1 cellular context compared by ENCODE assay signal in the genomic region with DNA sequence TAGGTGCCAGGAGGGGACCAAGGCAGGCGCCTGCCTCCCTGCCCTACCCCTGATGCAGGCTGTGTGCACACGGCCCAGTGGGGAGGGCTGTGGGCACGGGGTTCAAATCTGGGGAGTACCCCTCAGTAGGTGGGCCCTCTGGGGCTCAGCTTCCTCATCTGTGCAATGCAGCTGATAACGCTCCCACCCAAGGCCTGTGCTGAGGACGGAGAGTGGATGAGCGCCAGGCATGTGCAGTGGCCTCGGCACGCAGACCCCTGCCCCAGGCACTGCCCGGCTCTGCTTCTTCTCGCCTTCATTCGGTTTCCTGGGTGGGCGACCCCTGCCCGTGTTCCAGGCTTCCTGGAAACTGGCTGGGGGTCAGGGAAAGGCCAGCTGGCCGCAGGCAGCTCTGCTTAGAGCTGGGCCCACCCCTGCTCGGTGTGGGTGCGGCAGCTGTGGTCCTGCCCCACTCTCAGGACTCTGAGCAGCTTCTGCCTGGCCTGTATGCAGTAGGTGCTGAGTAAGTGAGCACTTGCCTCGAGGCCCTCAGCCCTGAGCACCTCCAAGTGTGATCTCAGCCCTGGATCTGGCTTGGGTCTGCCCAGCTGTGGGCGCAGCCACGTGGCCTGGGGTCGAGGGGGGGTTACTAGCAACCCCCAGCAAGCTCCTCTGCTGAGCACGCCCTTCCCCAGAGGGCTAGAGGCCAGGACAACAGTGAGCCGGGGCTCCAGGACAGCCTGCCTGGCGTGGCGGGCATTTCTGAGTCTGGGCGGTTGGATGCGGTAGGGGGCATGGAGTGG.
A peak's percentile ranks its signal among the peaks of the same experiment; 100 is the strongest.
TF ChIP-seq lines count a peak whose summit lies in the region.

No MANE protein-coding gene starts in this region.

TF ChIP-seq in K562, 482 proteins besides CTCF, POLR2A, EP300 and RAD21 (continued from another document and continues in another):
- TF ChIP-seq MITF (IDR thresholded peaks at IDR 0.05) (no peak), PML (IDR thresholded peaks at IDR 0.05; ENCODE audit: low read length) (no peak), ATF7 (IDR thresholded peaks at IDR 0.05) (no peak), ZNF134 (CRISPR knock-in tag; conservative IDR thresholded peaks at IDR 0.05) (no peak), PCBP1 (IDR thresholded peaks at IDR 0.05; ENCODE audit: low read depth, low read length, poor library complexity, severe bottlenecking) (no peak), POLR2G (IDR thresholded peaks at IDR 0.05; ENCODE audit: low read depth, low read length) (no peak), SRSF7 (optimal IDR thresholded peaks at IDR 0.05; ENCODE audit: low read depth, low read length) (no peak), FIP1L1 (IDR thresholded peaks at IDR 0.05; ENCODE audit: low read depth, low read length, poor library complexity, severe bottlenecking) (no peak), ZNF592 (IDR thresholded peaks at IDR 0.05) (peak; percentile 86; the same call in 1 of the 2 replicates), NBN (IDR thresholded peaks at IDR 0.05; ENCODE audit: low read depth) (no peak), ZNF253 (CRISPR knock-in tag; conservative IDR thresholded peaks at IDR 0.05) (no peak), KLF13 (tag; IDR thresholded peaks at IDR 0.05; ENCODE audit: borderline replicate concordance, low read depth) (no peak), NCOA1 (IDR thresholded peaks at IDR 0.05; ENCODE audit: low read depth) (no peak), POU5F1 (IDR thresholded peaks at IDR 0.05; ENCODE audit: borderline replicate concordance, low read depth, low read length, partially characterized antibody) (no peak), ZNF695 (CRISPR knock-in tag; IDR thresholded peaks at IDR 0.05) (no peak), RERE (CRISPR knock-in tag; IDR thresholded peaks at IDR 0.05; ENCODE audit: borderline replicate concordance) (no peak), NFIX (CRISPR knock-in tag; IDR thresholded peaks at IDR 0.05; ENCODE audit: low read depth) (no peak)
- TF ChIP-seq, protein P1, sequence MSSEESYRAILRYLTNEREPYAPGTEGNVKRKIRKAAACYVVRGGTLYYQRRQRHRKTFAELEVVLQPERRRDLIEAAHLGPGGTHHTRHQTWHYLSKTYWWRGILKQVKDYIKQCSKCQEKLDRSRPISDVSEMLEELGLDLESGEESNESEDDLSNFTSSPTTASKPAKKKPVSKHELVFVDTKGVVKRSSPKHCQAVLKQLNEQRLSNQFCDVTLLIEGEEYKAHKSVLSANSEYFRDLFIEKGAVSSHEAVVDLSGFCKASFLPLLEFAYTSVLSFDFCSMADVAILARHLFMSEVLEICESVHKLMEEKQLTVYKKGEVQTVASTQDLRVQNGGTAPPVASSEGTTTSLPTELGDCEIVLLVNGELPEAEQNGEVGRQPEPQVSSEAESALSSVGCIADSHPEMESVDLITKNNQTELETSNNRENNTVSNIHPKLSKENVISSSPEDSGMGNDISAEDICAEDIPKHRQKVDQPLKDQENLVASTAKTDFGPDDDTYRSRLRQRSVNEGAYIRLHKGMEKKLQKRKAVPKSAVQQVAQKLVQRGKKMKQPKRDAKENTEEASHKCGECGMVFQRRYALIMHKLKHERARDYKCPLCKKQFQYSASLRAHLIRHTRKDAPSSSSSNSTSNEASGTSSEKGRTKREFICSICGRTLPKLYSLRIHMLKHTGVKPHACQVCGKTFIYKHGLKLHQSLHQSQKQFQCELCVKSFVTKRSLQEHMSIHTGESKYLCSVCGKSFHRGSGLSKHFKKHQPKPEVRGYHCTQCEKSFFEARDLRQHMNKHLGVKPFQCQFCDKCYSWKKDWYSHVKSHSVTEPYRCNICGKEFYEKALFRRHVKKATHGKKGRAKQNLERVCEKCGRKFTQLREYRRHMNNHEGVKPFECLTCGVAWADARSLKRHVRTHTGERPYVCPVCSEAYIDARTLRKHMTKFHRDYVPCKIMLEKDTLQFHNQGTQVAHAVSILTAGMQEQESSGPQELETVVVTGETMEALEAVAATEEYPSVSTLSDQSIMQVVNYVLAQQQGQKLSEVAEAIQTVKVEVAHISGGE (CRISPR knock-in tag; IDR thresholded peaks at IDR 0.05), result no peak
- TF ChIP-seq, protein P2, sequence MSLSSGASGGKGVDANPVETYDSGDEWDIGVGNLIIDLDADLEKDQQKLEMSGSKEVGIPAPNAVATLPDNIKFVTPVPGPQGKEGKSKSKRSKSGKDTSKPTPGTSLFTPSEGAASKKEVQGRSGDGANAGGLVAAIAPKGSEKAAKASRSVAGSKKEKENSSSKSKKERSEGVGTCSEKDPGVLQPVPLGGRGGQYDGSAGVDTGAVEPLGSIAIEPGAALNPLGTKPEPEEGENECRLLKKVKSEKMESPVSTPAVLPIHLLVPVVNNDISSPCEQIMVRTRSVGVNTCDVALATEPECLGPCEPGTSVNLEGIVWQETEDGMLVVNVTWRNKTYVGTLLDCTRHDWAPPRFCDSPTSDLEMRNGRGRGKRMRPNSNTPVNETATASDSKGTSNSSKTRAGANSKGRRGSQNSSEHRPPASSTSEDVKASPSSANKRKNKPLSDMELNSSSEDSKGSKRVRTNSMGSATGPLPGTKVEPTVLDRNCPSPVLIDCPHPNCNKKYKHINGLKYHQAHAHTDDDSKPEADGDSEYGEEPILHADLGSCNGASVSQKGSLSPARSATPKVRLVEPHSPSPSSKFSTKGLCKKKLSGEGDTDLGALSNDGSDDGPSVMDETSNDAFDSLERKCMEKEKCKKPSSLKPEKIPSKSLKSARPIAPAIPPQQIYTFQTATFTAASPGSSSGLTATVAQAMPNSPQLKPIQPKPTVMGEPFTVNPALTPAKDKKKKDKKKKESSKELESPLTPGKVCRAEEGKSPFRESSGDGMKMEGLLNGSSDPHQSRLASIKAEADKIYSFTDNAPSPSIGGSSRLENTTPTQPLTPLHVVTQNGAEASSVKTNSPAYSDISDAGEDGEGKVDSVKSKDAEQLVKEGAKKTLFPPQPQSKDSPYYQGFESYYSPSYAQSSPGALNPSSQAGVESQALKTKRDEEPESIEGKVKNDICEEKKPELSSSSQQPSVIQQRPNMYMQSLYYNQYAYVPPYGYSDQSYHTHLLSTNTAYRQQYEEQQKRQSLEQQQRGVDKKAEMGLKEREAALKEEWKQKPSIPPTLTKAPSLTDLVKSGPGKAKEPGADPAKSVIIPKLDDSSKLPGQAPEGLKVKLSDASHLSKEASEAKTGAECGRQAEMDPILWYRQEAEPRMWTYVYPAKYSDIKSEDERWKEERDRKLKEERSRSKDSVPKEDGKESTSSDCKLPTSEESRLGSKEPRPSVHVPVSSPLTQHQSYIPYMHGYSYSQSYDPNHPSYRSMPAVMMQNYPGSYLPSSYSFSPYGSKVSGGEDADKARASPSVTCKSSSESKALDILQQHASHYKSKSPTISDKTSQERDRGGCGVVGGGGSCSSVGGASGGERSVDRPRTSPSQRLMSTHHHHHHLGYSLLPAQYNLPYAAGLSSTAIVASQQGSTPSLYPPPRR (CRISPR knock-in tag; IDR thresholded peaks at IDR 0.05; ENCODE audit: borderline replicate concordance), result no peak
- TF ChIP-seq, protein P3, sequence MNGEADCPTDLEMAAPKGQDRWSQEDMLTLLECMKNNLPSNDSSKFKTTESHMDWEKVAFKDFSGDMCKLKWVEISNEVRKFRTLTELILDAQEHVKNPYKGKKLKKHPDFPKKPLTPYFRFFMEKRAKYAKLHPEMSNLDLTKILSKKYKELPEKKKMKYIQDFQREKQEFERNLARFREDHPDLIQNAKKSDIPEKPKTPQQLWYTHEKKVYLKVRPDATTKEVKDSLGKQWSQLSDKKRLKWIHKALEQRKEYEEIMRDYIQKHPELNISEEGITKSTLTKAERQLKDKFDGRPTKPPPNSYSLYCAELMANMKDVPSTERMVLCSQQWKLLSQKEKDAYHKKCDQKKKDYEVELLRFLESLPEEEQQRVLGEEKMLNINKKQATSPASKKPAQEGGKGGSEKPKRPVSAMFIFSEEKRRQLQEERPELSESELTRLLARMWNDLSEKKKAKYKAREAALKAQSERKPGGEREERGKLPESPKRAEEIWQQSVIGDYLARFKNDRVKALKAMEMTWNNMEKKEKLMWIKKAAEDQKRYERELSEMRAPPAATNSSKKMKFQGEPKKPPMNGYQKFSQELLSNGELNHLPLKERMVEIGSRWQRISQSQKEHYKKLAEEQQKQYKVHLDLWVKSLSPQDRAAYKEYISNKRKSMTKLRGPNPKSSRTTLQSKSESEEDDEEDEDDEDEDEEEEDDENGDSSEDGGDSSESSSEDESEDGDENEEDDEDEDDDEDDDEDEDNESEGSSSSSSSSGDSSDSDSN (IDR thresholded peaks at IDR 0.05; ENCODE audit: borderline replicate concordance in 1 of 2, low read depth in 2 of 2, low read length in 2 of 2), result 0 out of 4 replicates have a peak, but pooled peaks of 1 of the 2 experiments have one; percentile 32
- TF ChIP-seq, protein P4, sequence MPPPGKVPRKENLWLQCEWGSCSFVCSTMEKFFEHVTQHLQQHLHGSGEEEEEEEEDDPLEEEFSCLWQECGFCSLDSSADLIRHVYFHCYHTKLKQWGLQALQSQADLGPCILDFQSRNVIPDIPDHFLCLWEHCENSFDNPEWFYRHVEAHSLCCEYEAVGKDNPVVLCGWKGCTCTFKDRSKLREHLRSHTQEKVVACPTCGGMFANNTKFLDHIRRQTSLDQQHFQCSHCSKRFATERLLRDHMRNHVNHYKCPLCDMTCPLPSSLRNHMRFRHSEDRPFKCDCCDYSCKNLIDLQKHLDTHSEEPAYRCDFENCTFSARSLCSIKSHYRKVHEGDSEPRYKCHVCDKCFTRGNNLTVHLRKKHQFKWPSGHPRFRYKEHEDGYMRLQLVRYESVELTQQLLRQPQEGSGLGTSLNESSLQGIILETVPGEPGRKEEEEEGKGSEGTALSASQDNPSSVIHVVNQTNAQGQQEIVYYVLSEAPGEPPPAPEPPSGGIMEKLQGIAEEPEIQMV (tag; conservative IDR thresholded peaks at IDR 0.05; ENCODE audit: low read depth), result no peak
